In the genomic region with DNA sequence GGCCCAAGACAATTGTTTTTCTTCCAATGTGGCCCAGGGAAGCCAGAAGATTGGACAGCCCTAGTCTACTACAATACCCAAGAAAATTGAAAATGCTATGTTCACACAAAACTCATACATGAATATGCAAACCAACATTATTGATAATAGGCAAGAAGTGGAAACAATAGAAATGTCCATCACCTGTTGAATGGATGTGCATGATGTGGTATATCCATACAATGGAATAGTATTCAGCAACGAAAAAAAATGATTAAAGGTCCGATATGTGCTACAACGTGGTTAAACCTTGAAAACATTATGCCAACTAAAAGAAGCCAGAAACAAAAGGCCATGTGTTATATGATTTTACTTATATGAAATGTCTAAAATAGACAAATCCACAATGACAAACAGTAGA, we compare ENCODE assay signal across 33 cellular contexts.
"Had no signal": no experiment of that assay in that cellular context is flagged by ENCODE, and none has a peak within 500 bp of the region (broad histone marks: within the 10 kb centered on the region; RNA-seq: fewer than 3 reads in every experiment).

No MANE protein-coding gene starts in this region.

- ATAC-seq: activated naive CD4-positive, alpha-beta T cell treated with anti-CD3 and anti-CD28 coated beads, Interleukin-2, amount 50 U/mL, for 72 hours; activated naive CD8-positive, alpha-beta T cell treated with anti-CD3 and anti-CD28 coated beads, Interleukin-2, amount 50 U/mL, for 24 hours; activated T-cell treated with anti-CD3 and anti-CD28 coated beads, Interleukin-2, amount 50 U/mL, for 4 hours; activated T-cell treated with anti-CD3 and anti-CD28 coated beads, Interleukin-2, amount 50 U/mL, for 72 hours; activated T-helper 17 cell treated with anti-CD3 and anti-CD28 coated beads, Interleukin-2, amount 50 U/mL, for 72 hours; body of pancreas had no signal

- H3K4me3 ChIP-seq: adrenal gland, ascending aorta, body of pancreas, breast epithelium, cardiac muscle cell had no signal

- DNase-seq: activated effector memory CD4-positive, alpha-beta T cell treated with anti-CD3 and anti-CD28 coated beads, Interleukin-2, amount 50 U/mL, for 16 hours; activated effector memory CD4-positive, alpha-beta T cell treated with Interleukin-2 at 50 U/mL for 16 hours; activated gamma-delta T cell; activated gamma-delta T cell treated with Interleukin-2 at 50 U/mL for 16 hours; activated naive CD4-positive, alpha-beta T cell; activated naive CD4-positive, alpha-beta T cell treated with anti-CD3 and anti-CD28 coated beads for 36 hours; activated naive CD4-positive, alpha-beta T cell treated with anti-CD3 and anti-CD28 coated beads, Interleukin-2, amount 10 ng/mL, durations not matched to agents 7 days and 5 days; activated naive CD4-positive, alpha-beta T cell treated with anti-CD3 and anti-CD28 coated beads, Interleukin-2, amount 50 U/mL, for 16 hours; activated naive CD4-positive, alpha-beta T cell treated with Interleukin-2 at 50 U/mL for 16 hours; activated naive CD8-positive, alpha-beta T cell treated with anti-CD3 and anti-CD28 coated beads for 36 hours; activated naive CD8-positive, alpha-beta T cell treated with anti-CD3 and anti-CD28 coated beads, Interleukin-2, amount 10 ng/mL, durations not matched to agents 7 days and 5 days; activated naive CD8-positive, alpha-beta T cell treated with anti-CD3 and anti-CD28 coated beads, Interleukin-2, amount 50 U/mL, for 24 hours; activated T-cell treated with anti-CD3 and anti-CD28 coated beads, Interleukin-2, amount 50 U/mL, for 24 hours; activated T-cell treated with anti-CD3 and anti-CD28 coated beads, Interleukin-2, amount 50 U/mL, for 4 hours; activated T-cell treated with anti-CD3 and anti-CD28 coated beads, Interleukin-2, amount 50 U/mL, for 48 hours; activated T-cell treated with anti-CD3 and anti-CD28 coated beads, Interleukin-2, amount 50 U/mL, for 72 hours; adrenal gland; amniotic stem cell; amygdala; anterior cingulate cortex; aorta; body of pancreas; brain microvascular endothelial cell; caudate nucleus; central memory CD4-positive, alpha-beta T cell; cerebellar nuclear complex had no signal

- FAIRE-seq: astrocyte, bronchial epithelial cell had no signal

- H3K36me3 ChIP-seq: adrenal gland, ascending aorta, brain microvascular endothelial cell, breast epithelium, cardiac muscle cell had no signal

- H3K27me3 ChIP-seq: adrenal gland, ascending aorta, body of pancreas, brain microvascular endothelial cell, breast epithelium, cardiac muscle cell had no signal

- H3K9me3 ChIP-seq: ascending aorta, body of pancreas had no signal

- H3K4me1 ChIP-seq: adrenal gland, ascending aorta, body of pancreas, breast epithelium had no signal

- H3K27ac ChIP-seq: adrenal gland, ascending aorta, body of pancreas, brain microvascular endothelial cell, breast epithelium, cardiac muscle cell had no signal
